In genomic region chr1:204409878-204410763, GRCh38 we compare ENCODE assay signal across 7 cellular contexts. TPM values are rescaled to one million over a fixed set of nuclear protein-coding genes. Genes with fewer than 3 reads are reported as not detected.
A peak's percentile ranks its signal among the peaks of the same experiment; 100 is the strongest.
DNase-seq lines count a peak whose midpoint lies in the region; FAIRE-seq and TF ChIP-seq lines count a peak whose summit lies in the region.

No MANE protein-coding gene starts in this region.

- peak overlapping the region; percentile 97 to 99 for H3K27ac ChIP-seq in right atrium auricular region
- peak overlapping the region; percentile 96 to 99 for H3K27ac ChIP-seq in small intestine (ENCODE audit: low read depth in 1 of 2, low read length in 1 of 2)

- H3K4me1 ChIP-seq in right atrium auricular region (peaks cover 0 to 30% of the 10 kb centered on the region in 2 donors), small intestine (ENCODE audit: control insufficient read depth in 2 of 2, insufficient read depth in 1 of 2, low read depth in 1 of 2, low read length in 1 of 2) (peaks cover 0 to 5% of the 10 kb centered on the region in 2 donors)

- H3K27me3 ChIP-seq in right atrium auricular region (no peaks in the 10 kb centered on the region), small intestine (ENCODE audit: control insufficient read depth in 2 of 2, insufficient read depth in 2 of 2, low read length in 2 of 2) (no peaks in the 10 kb centered on the region)

- H3K4me3 ChIP-seq in HFF-Myc (replicated peaks; ENCODE audit: low read depth, low read length) (peak overlapping the region; percentile 98), WI38 (ENCODE audit: low read depth, low read length) (peak overlapping the region; percentile 99), right atrium auricular region (peak overlapping the region; percentile 80 to 94), small intestine (ENCODE audit: low read depth in 1 of 2, low read length in 2 of 2) (peak overlapping the region; percentile 80 to 83)

- TF ChIP-seq CTCF in HFF-Myc (IDR thresholded peaks at IDR 0.05; ENCODE audit: low read depth, low read length, missing control alignments) (no peak), WI38 (IDR thresholded peaks at IDR 0.05; ENCODE audit: low read depth, low read length) (no peak), right atrium auricular region (IDR thresholded peaks at IDR 0.05) (no peak)

- no peak for FAIRE-seq in small intestine (lab: Jason Lieb, UNC)

- H3K9me3 ChIP-seq in right atrium auricular region, result no peaks in the 10 kb centered on the region
- H3K9me3 ChIP-seq in small intestine (ENCODE audit: control insufficient read depth, low read depth), result no peaks in the 10 kb centered on the region

- DNase-seq in HFF-Myc (ENCODE audit: extremely low read depth, low read depth) (no peak), right atrium auricular region (ENCODE audit: low spot score) (no peak), small intestine (no peak), SK-N-DZ (ENCODE audit: low spot score) (no peak), dedifferentiated amniotic fluid mesenchymal stem cell (ENCODE audit: extremely low spot score) (no peak), activated gamma-delta T cell (lab: John Stamatoyannopoulos, UW) (no peak)

- H3K36me3 ChIP-seq in right atrium auricular region (peaks cover 6% of the 10 kb centered on the region), small intestine (ENCODE audit: control insufficient read depth in 2 of 2, insufficient read depth in 2 of 2, low read length in 2 of 2) (peaks cover 0 to 2% of the 10 kb centered on the region in 2 donors)

- 0% methylated on average over 10 of the region's 10 CpGs for WGBS in small intestine, 3 donors

RNA-seq across cellular contexts. Expression of gene PPP1R15B, which starts 1.5 kb away (rescaled TPM):
- 10 to 100 TPM; 27.3 to 30.9 TPM for total RNA-seq in right atrium auricular region
- 10 to 100 TPM in 1 of 3 donors, 1 to 10 TPM in 2; 9.4 to 25.6 (median 9.7) TPM for polyA plus RNA-seq in small intestine
- polyA plus RNA-seq in SK-N-DZ (2014; cell fraction: cytosol; rRNA removed), result 38.7 and 40.1 TPM in 2 replicates
- polyA plus RNA-seq in SK-N-DZ (2014; cell fraction: nucleus; rRNA removed), result 12.8 and 17.6 TPM in 2 replicates

RNA-seq across cellular contexts. Expression of gene PLEKHA6, which starts 50.4 kb away (rescaled TPM):
- 10 to 100 TPM; 18.1 to 25.7 TPM for total RNA-seq in right atrium auricular region
- 10 to 100 TPM; 27.4 to 39.8 (median 36.7) TPM for polyA plus RNA-seq in small intestine
- polyA plus RNA-seq in SK-N-DZ (2014; cell fraction: cytosol; rRNA removed), result 17.1 and 19.1 TPM in 2 replicates
- polyA plus RNA-seq in SK-N-DZ (2014; cell fraction: nucleus; rRNA removed), result 31.2 and 68.2 TPM in 2 replicates
